Comparison of ENCODE assay signal across 12 cellular contexts in genomic region chrX:154047266-154047665, GRCh38. TPM values are rescaled to one million over a fixed set of nuclear protein-coding genes. Genes with fewer than 3 reads are reported as not detected.
DNase-seq lines count a peak whose midpoint lies in the region; ATAC-seq, FAIRE-seq and TF ChIP-seq lines count a peak whose summit lies in the region.
"Had no signal": no experiment of that assay in that cellular context is flagged by ENCODE, and none has a peak within 500 bp of the region (broad histone marks: within the 10 kb centered on the region; RNA-seq: fewer than 3 reads in every experiment).

No MANE protein-coding gene starts in this region.

- intact Hi-C loops in right cardiac atrium (cut with DNase I) (no loop called here), natural killer cell (cut with micrococcal nuclease) (no loop called here), vagina (cut with DNase I) (no loop called here)

- no peak overlapping the region for H3K4me3 ChIP-seq in right cardiac atrium (ENCODE audit: low read length)
- H3K4me3 ChIP-seq in right atrium auricular region, result no peak overlapping the region
- H3K4me3 ChIP-seq in choroid plexus epithelial cell (ENCODE audit: low read depth, low read length), result no peak overlapping the region
- H3K4me3 ChIP-seq in vagina, result no peak overlapping the region
- H3K4me3 ChIP-seq: lower lobe of right lung had no signal

- H3K36me3 ChIP-seq in right atrium auricular region, result no peaks in the 10 kb centered on the region
- no peaks in the 10 kb centered on the region for H3K36me3 ChIP-seq in vagina

- peak overlapping the region; percentile 92 for H3K27ac ChIP-seq in right cardiac atrium (ENCODE audit: low read length)
- H3K27ac ChIP-seq in right atrium auricular region, result peak overlapping the region in 1 of 2 donors; percentile 53
- H3K27ac ChIP-seq in vagina, result peak overlapping the region; percentile 58
- H3K27ac ChIP-seq: lower lobe of right lung had no signal

- peaks cover 34% of the 10 kb centered on the region for H3K4me1 ChIP-seq in right cardiac atrium (ENCODE audit: control insufficient read depth, insufficient read depth, low read length)
- H3K4me1 ChIP-seq in right atrium auricular region, result peaks cover 0 to 91% of the 10 kb centered on the region in 2 donors
- peaks cover 82% of the 10 kb centered on the region for H3K4me1 ChIP-seq in vagina

- H3K27ac Mint-ChIP-seq in natural killer cell, result peak overlapping the region; percentile 11 to 68
- H3K27ac Mint-ChIP-seq: dendritic cell treated with granulocyte-macrophage colony-stimulating factor and Interleukin-4, amounts not matched to agents 40 ng/mL and 50 ng/mL, for 4 days had no signal

- H3K9me3 ChIP-seq in right cardiac atrium (ENCODE audit: control insufficient read depth, low read length), result no peaks in the 10 kb centered on the region
- no peaks in the 10 kb centered on the region for H3K9me3 ChIP-seq in right atrium auricular region
- no peaks in the 10 kb centered on the region for H3K9me3 ChIP-seq in vagina
- H3K9me3 ChIP-seq: lower lobe of right lung had no signal

- DNase-seq in right cardiac atrium (no peak), right atrium auricular region (ENCODE audit: low spot score) (no peak), choroid plexus epithelial cell (ENCODE audit: low read depth) (peak; percentile 56), natural killer cell (no peak), vagina (ENCODE audit: extremely low spot score in 2 of 2) (no peak), urothelium cell line (ENCODE audit: low spot score) (no peak), D341Med (ENCODE audit: low spot score) (no peak)
- DNase-seq: activated gamma-delta T cell treated with Interleukin-2 at 50 U/mL for 16 hours, head of caudate nucleus, lower lobe of right lung had no signal

- H3K4me3 Mint-ChIP-seq in natural killer cell, result no peak overlapping the region
- H3K4me3 Mint-ChIP-seq: dendritic cell treated with granulocyte-macrophage colony-stimulating factor and Interleukin-4, amounts not matched to agents 40 ng/mL and 50 ng/mL, for 4 days had no signal

- ATAC-seq in right cardiac atrium (no peak), natural killer cell (no peak), GM18873 (IDR thresholded peaks at IDR 0.05; ENCODE audit: low FRiP score, unreplicated experiment) (no peak)

- 16% methylated on average over 3 of the region's 3 CpGs for WGBS in right cardiac atrium

- no peaks in the 10 kb centered on the region for H3K36me3 Mint-ChIP-seq in natural killer cell

- peaks cover 26 to 45% of the 10 kb centered on the region in 2 donors for H3K4me1 Mint-ChIP-seq in natural killer cell

- TF ChIP-seq POLR2A in vagina (IDR thresholded peaks at IDR 0.05), result no peak

- H3K9me3 Mint-ChIP-seq in natural killer cell, result no peaks in the 10 kb centered on the region
- H3K9me3 Mint-ChIP-seq: dendritic cell treated with granulocyte-macrophage colony-stimulating factor and Interleukin-4, amounts not matched to agents 40 ng/mL and 50 ng/mL, for 4 days had no signal

- TF ChIP-seq CTCF in right atrium auricular region (IDR thresholded peaks at IDR 0.05), result no peak
- no peak for TF ChIP-seq CTCF in choroid plexus epithelial cell (conservative IDR thresholded peaks at IDR 0.05; ENCODE audit: low read depth, low read length)
- no peak for TF ChIP-seq CTCF in natural killer cell (IDR thresholded peaks at IDR 0.05)
- no peak for TF ChIP-seq CTCF in vagina (IDR thresholded peaks at IDR 0.05)

- no peak for FAIRE-seq in urothelium cell line (lab: Jason Lieb, UNC)

- H3K27me3 Mint-ChIP-seq in natural killer cell (ENCODE audit: low read depth in 2 of 2), result no peaks in the 10 kb centered on the region
- H3K27me3 Mint-ChIP-seq: dendritic cell treated with granulocyte-macrophage colony-stimulating factor and Interleukin-4, amounts not matched to agents 40 ng/mL and 50 ng/mL, for 4 days had no signal

- H3K27me3 ChIP-seq in right cardiac atrium (ENCODE audit: control insufficient read depth, insufficient read depth) (no peaks in the 10 kb centered on the region), right atrium auricular region (peaks cover 0 to 3% of the 10 kb centered on the region in 2 donors), vagina (no peaks in the 10 kb centered on the region)

RNA-seq across cellular contexts. Expression of gene IRAK1, which starts 27.6 kb away (rescaled TPM):
- total RNA-seq in right cardiac atrium (10 to 100 TPM; 33.2 to 53.2 (median 43.0) TPM), right atrium auricular region (10 to 100 TPM; 27.5 to 37.1 TPM), natural killer cell (100 to 1,000 TPM in 2 of 3 donors, 10 to 100 TPM in 1; 87.5 to 114 (median 107) TPM), vagina (46.7 TPM)
- 28.2 TPM for polyA plus RNA-seq in right cardiac atrium

RNA-seq across cellular contexts. Expression of gene MECP2, which starts 50.3 kb away (rescaled TPM):
- total RNA-seq in right cardiac atrium (10 to 100 TPM; 41.2 to 50.2 (median 45.2) TPM), right atrium auricular region (10 to 100 TPM; 52.7 to 69.1 TPM), natural killer cell (100 to 1,000 TPM; 177 to 198 (median 182) TPM), vagina (38.5 TPM)
- polyA plus RNA-seq in right cardiac atrium, result 34.9 TPM
